Comparison of ENCODE assay signal across 16 cellular contexts in genomic region chr22:41474878-41475451, GRCh38. TPM values are rescaled to one million over a fixed set of nuclear protein-coding genes. Genes with fewer than 3 reads are reported as not detected.
DNase-seq lines count a peak whose midpoint lies in the region; ATAC-seq and TF ChIP-seq lines count a peak whose summit lies in the region.
"Had no signal": no experiment of that assay in that cellular context is flagged by ENCODE, and none has a peak within 500 bp of the region (broad histone marks: within the 10 kb centered on the region; RNA-seq: fewer than 3 reads in every experiment).

No MANE protein-coding gene starts in this region.

- TF ChIP-seq CTCF in RWPE1 (conservative IDR thresholded peaks at IDR 0.05; ENCODE audit: low read depth) (no peak), esophagus muscularis mucosa (IDR thresholded peaks at IDR 0.05) (no peak), testis (IDR thresholded peaks at IDR 0.05) (no peak), thyroid gland (IDR thresholded peaks at IDR 0.05) (no peak)

- no peaks in the 10 kb centered on the region for H3K9me3 Mint-ChIP-seq in naive B cell
- H3K9me3 Mint-ChIP-seq: CD8-positive, alpha-beta memory T cell had no signal

- no peaks in the 10 kb centered on the region for H3K27me3 Mint-ChIP-seq in naive B cell
- H3K27me3 Mint-ChIP-seq: CD8-positive, alpha-beta memory T cell had no signal

- H3K9me3 ChIP-seq in esophagus muscularis mucosa (no peaks in the 10 kb centered on the region), testis (no peaks in the 10 kb centered on the region), thyroid gland (no peaks in the 10 kb centered on the region)

- H3K4me3 ChIP-seq in esophagus muscularis mucosa (no peak overlapping the region), testis (no peak overlapping the region), thyroid gland (replicated peaks in 1 of 3) (no peak overlapping the region)
- H3K4me3 ChIP-seq: BLaER1 had no signal

- peak overlapping the region in 5 of 6 donors; percentile 27 to 60 (median 49) for H3K27ac Mint-ChIP-seq in naive B cell
- H3K27ac Mint-ChIP-seq: CD8-positive, alpha-beta memory T cell had no signal

- H3K4me1 Mint-ChIP-seq in naive B cell: peaks cover 36 to 66% (median 66%) of the 10 kb centered on the region in 3 donors

- POLR2A ChIA-PET in RWPE1 (lab: Yijun Ruan, JAX; ENCODE audit: low non-redundant PET): no interaction called here

- intact Hi-C loops in esophagus muscularis mucosa (cut with DNase I): loop anchor here (5.0 kb wide), 1 partner anchor 37 kb away; no protein-coding TSS in a partner anchor
- intact Hi-C loops in testis (cut with DNase I; ENCODE audit: low total_unique reads): no loop called here
- intact Hi-C loops in thyroid gland (cut with DNase I): no loop called here

- TF ChIP-seq POLR2A in esophagus muscularis mucosa (IDR thresholded peaks at IDR 0.05; ENCODE audit: low read depth) (no peak), testis (IDR thresholded peaks at IDR 0.05) (no peak), thyroid gland (IDR thresholded peaks at IDR 0.05) (no peak)

- no peak for ATAC-seq in naive B cell (ENCODE audit: low read depth in 2 of 2)

- H3K4me1 ChIP-seq in esophagus muscularis mucosa (peaks cover 65 to 97% (median 94%) of the 10 kb centered on the region in 4 donors), testis (peaks cover 13% of the 10 kb centered on the region), thyroid gland (peaks cover 7 to 18% of the 10 kb centered on the region in 2 donors)

- H3K36me3 Mint-ChIP-seq in naive B cell: peaks cover 0 to 14% of the 10 kb centered on the region in 2 donors

- H3K4me3 Mint-ChIP-seq in naive B cell: peak overlapping the region in 1 of 8 donors; percentile 10

- WGBS in esophagus muscularis mucosa: 88% methylated on average over 6 of the region's 6 CpGs
- 84 to 86% methylated on average over 6 of the region's 6 CpGs for WGBS in testis, 2 donors
- WGBS in thyroid gland, 2 donors: 94 to 95% methylated on average over 6 of the region's 6 CpGs

- CTCF ChIA-PET in RWPE1 (lab: Yijun Ruan, JAX): no interaction called here

- H3K36me3 ChIP-seq in esophagus muscularis mucosa (peaks cover 0 to 18% (median 3%) of the 10 kb centered on the region in 4 donors), testis (ENCODE audit: low read depth, missing control alignments) (no peaks in the 10 kb centered on the region), thyroid gland (no peaks in the 10 kb centered on the region)

- no peak for TF ChIP-seq EP300 in esophagus muscularis mucosa (IDR thresholded peaks at IDR 0.05)

- H3K27me3 ChIP-seq in esophagus muscularis mucosa (no peaks in the 10 kb centered on the region), testis (no peaks in the 10 kb centered on the region), thyroid gland (no peaks in the 10 kb centered on the region)
- H3K27me3 ChIP-seq: BLaER1 had no signal

- no peak for DNase-seq in RWPE1 (ENCODE audit: low spot score)
- DNase-seq in esophagus muscularis mucosa (ENCODE audit: extremely low spot score): no peak
- no peak for DNase-seq in naive B cell
- DNase-seq in testis: peak; percentile 57
- DNase-seq in activated CD4-positive, alpha-beta T cell treated with anti-CD3 and anti-CD28 coated beads, Interleukin-2, amount 50 U/mL, for 4 hours: no peak
- DNase-seq in RPMI8226: no peak
- no peak for DNase-seq in thyroid gland
- DNase-seq: CD8-positive, alpha-beta memory T cell; MM.1S; NCI-H1105 treated with DMSO at 0.1 percent for 48 hours; NCI-H187 treated with DMSO at 0.1 percent for 48 hours; NCI-H446; NCI-H748 treated with DMSO at 0.1 percent for 48 hours; Right ventricle myocardium superior had no signal

- H3K27ac ChIP-seq in RWPE1 (peak overlapping the region; percentile 5; the same call in 1 of the 2 replicates), esophagus muscularis mucosa (replicated peaks in 1 of 4) (peak overlapping the region; percentile 32 to 95 (median 55)), testis (no peak overlapping the region), thyroid gland (no peak overlapping the region)
- H3K27ac ChIP-seq: BLaER1, KMS-11 had no signal

RNA-seq across cellular contexts. Expression of gene ACO2, which starts 6.0 kb away (rescaled TPM):
- 100 to 1,000 TPM; 141 to 214 (median 166) TPM for total RNA-seq in esophagus muscularis mucosa
- 100 to 1,000 TPM in 3 of 6 donors, 10 to 100 TPM in 3; 88.9 to 124 (median 106) TPM for polyA plus RNA-seq in naive B cell (ENCODE audit: low read depth in 6 of 6)
- 100 to 1,000 TPM; 133 to 178 TPM for total RNA-seq in testis
- polyA plus RNA-seq in testis (ENCODE audit: insufficient read depth, low read depth, low replicate concordance): 113 TPM
- 100 to 1,000 TPM in 3 of 4 donors, 10 to 100 TPM in 1; 81.3 to 205 (median 135) TPM for total RNA-seq in thyroid gland

RNA-seq across cellular contexts. Expression of gene PHF5A, which starts 6.5 kb away (rescaled TPM):
- 10 to 100 TPM; 36.5 to 46.1 (median 42.2) TPM for total RNA-seq in esophagus muscularis mucosa
- 10 to 100 TPM; 20.5 to 34.2 (median 26.7) TPM for polyA plus RNA-seq in naive B cell (ENCODE audit: low read depth in 6 of 6)
- total RNA-seq in testis: 10 to 100 TPM; 33.7 to 35.1 TPM
- polyA plus RNA-seq in testis (ENCODE audit: insufficient read depth, low read depth, low replicate concordance): 42.8 TPM
- 10 to 100 TPM; 22.4 to 58.3 (median 39.4) TPM for total RNA-seq in thyroid gland

RNA-seq across cellular contexts. Expression of gene TOB2, which starts 28.4 kb away (rescaled TPM):
- total RNA-seq in esophagus muscularis mucosa (100 to 1,000 TPM in 1 of 4 donors, 10 to 100 TPM in 3; 56.2 to 100 (median 93.0) TPM), testis (10 to 100 TPM; 35.4 to 41.7 TPM), thyroid gland (100 to 1,000 TPM in 3 of 4 donors, 10 to 100 TPM in 1; 66.5 to 130 (median 115) TPM)
- polyA plus RNA-seq in naive B cell (ENCODE audit: low read depth in 6 of 6) (10 to 100 TPM; 14.0 to 24.0 (median 22.2) TPM), testis (ENCODE audit: insufficient read depth, low read depth, low replicate concordance) (32.7 TPM)

Comparison
In these comparisons a context has a peak if more than half of its experiments do, and no peak if none do; other contexts are left out.
1. H3K27ac ChIP-seq: peak in RWPE1 (single experiment) and esophagus muscularis mucosa (4 of 4); none in testis (0 of 2) and thyroid gland (0 of 3).